In the genomic region with DNA sequence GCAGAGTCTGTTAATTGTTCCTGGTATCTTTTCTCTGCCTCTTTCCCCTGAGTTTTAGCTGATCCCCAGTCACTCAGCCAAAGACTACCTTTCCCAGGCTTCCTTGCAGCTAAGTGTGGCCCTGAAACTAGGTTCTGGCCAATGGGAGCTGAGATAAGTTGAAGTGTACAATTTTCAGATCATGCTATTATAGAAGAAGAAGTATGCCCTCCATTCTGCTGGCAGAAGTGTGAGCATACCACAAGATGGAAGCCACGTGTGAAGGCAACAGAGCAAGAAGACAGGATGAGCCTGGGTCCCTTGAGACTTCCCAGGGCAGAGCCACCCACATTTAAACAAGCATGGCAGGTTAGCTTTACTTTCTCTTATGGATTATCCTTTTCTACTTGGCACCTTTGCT, we compare ENCODE assay signal across 12 cellular contexts.
DNase-seq lines count a peak whose midpoint lies in the region; ATAC-seq and TF ChIP-seq lines count a peak whose summit lies in the region.
"Had no signal": no experiment of that assay in that cellular context is flagged by ENCODE, and none has a peak within 500 bp of the region (broad histone marks: within the 10 kb centered on the region; RNA-seq: fewer than 3 reads in every experiment).

No MANE protein-coding gene starts in this region.

- intact Hi-C loops in activated CD8-positive, alpha-beta T cell treated with anti-CD3 and anti-CD28 coated beads for 36 hours (cut with micrococcal nuclease) = no loop called here

- no peak for TF ChIP-seq CTCF in activated CD8-positive, alpha-beta T cell treated with anti-CD3 and anti-CD28 coated beads for 36 hours (IDR thresholded peaks at IDR 0.05)

- H3K36me3 Mint-ChIP-seq in activated CD8-positive, alpha-beta T cell treated with anti-CD3 and anti-CD28 coated beads for 36 hours (ENCODE audit: low read depth) = no peaks in the 10 kb centered on the region
- H3K36me3 Mint-ChIP-seq in activated CD8-positive, alpha-beta T cell treated with anti-CD3 and anti-CD28 coated beads, Interleukin-2, amount 10 ng/mL, durations not matched to agents 7 days and 5 days (ENCODE audit: low read depth) = no peaks in the 10 kb centered on the region

- CTCF ChIA-PET in activated CD8-positive, alpha-beta T cell treated with anti-CD3 and anti-CD28 coated beads for 36 hours (lab: Charles Lee) = interaction anchor here (0.7 kb wide), 1 partner anchor 518 kb away, joined by 3 read pairs; no protein-coding TSS in a partner anchor
- CTCF ChIA-PET in activated CD8-positive, alpha-beta T cell treated with anti-CD3 and anti-CD28 coated beads, Interleukin-2, amount 10 ng/mL, durations not matched to agents 7 days and 5 days (lab: Charles Lee) = interaction anchor here (1.0 kb wide), 2 partner anchors 9 to 22 kb away, joined by 3 read pairs; no protein-coding TSS in a partner anchor

- no peak for DNase-seq in activated CD8-positive, alpha-beta T cell treated with anti-CD3 and anti-CD28 coated beads for 36 hours
- no peak for DNase-seq in activated CD8-positive, alpha-beta T cell treated with anti-CD3 and anti-CD28 coated beads, Interleukin-2, amount 10 ng/mL, durations not matched to agents 7 days and 5 days
- DNase-seq in NCI-H1105 (lab: John Stamatoyannopoulos, UW) (no peak), C1 segment of cervical spinal cord (lab: John Stamatoyannopoulos, UW) (no peak), AG20443 (ENCODE audit: low spot score) (no peak)
- DNase-seq: left lung; NCI-H226; Right ventricle myocardium superior; stimulated activated naive CD4-positive, alpha-beta T cell had no signal

- ATAC-seq in activated CD8-positive, alpha-beta T cell treated with anti-CD3 and anti-CD28 coated beads for 36 hours = peak; percentile 13
- no peak for ATAC-seq in activated CD8-positive, alpha-beta T cell treated with anti-CD3 and anti-CD28 coated beads, Interleukin-2, amount 10 ng/mL, durations not matched to agents 7 days and 5 days
- ATAC-seq in HG02588 (IDR thresholded peaks at IDR 0.05; ENCODE audit: unreplicated experiment) (peak; percentile 81), HG03469 (IDR thresholded peaks at IDR 0.05; ENCODE audit: unreplicated experiment) (peak; percentile 90), HG03439 (IDR thresholded peaks at IDR 0.05; ENCODE audit: unreplicated experiment) (no peak)
- ATAC-seq: left lung had no signal

- POLR2A ChIA-PET in activated CD8-positive, alpha-beta T cell treated with anti-CD3 and anti-CD28 coated beads for 36 hours (lab: Charles Lee) = no interaction called here
- POLR2A ChIA-PET in activated CD8-positive, alpha-beta T cell treated with anti-CD3 and anti-CD28 coated beads, Interleukin-2, amount 10 ng/mL, durations not matched to agents 7 days and 5 days (lab: Charles Lee) = no interaction called here

- H3K27me3 Mint-ChIP-seq in activated CD8-positive, alpha-beta T cell treated with anti-CD3 and anti-CD28 coated beads for 36 hours = peaks cover 4% of the 10 kb centered on the region
- peaks cover 3% of the 10 kb centered on the region for H3K27me3 Mint-ChIP-seq in activated CD8-positive, alpha-beta T cell treated with anti-CD3 and anti-CD28 coated beads, Interleukin-2, amount 10 ng/mL, durations not matched to agents 7 days and 5 days (ENCODE audit: low read depth)

- peaks cover 5% of the 10 kb centered on the region for H3K9me3 Mint-ChIP-seq in activated CD8-positive, alpha-beta T cell treated with anti-CD3 and anti-CD28 coated beads for 36 hours
- H3K9me3 Mint-ChIP-seq in activated CD8-positive, alpha-beta T cell treated with anti-CD3 and anti-CD28 coated beads, Interleukin-2, amount 10 ng/mL, durations not matched to agents 7 days and 5 days (ENCODE audit: insufficient read depth) = no peaks in the 10 kb centered on the region

- H3K4me1 Mint-ChIP-seq in activated CD8-positive, alpha-beta T cell treated with anti-CD3 and anti-CD28 coated beads for 36 hours (ENCODE audit: low read depth) = peaks cover 9% of the 10 kb centered on the region
- H3K4me1 Mint-ChIP-seq in activated CD8-positive, alpha-beta T cell treated with anti-CD3 and anti-CD28 coated beads, Interleukin-2, amount 10 ng/mL, durations not matched to agents 7 days and 5 days (ENCODE audit: low read depth) = peaks cover under 1% of the 10 kb centered on the region

- no peak overlapping the region for H3K4me3 Mint-ChIP-seq in activated CD8-positive, alpha-beta T cell treated with anti-CD3 and anti-CD28 coated beads for 36 hours
- H3K4me3 Mint-ChIP-seq in activated CD8-positive, alpha-beta T cell treated with anti-CD3 and anti-CD28 coated beads, Interleukin-2, amount 10 ng/mL, durations not matched to agents 7 days and 5 days = no peak overlapping the region

- H3K27ac Mint-ChIP-seq in activated CD8-positive, alpha-beta T cell treated with anti-CD3 and anti-CD28 coated beads for 36 hours = no peak overlapping the region
- no peak overlapping the region for H3K27ac Mint-ChIP-seq in activated CD8-positive, alpha-beta T cell treated with anti-CD3 and anti-CD28 coated beads, Interleukin-2, amount 10 ng/mL, durations not matched to agents 7 days and 5 days

Comparison
In these comparisons a context has a peak if more than half of its experiments do, and no peak if none do; other contexts are left out.
1. ATAC-seq: peak in activated CD8-positive, alpha-beta T cell treated with anti-CD3 and anti-CD28 coated beads for 36 hours (single experiment), HG02588 (single experiment) and HG03469 (single experiment); none in activated CD8-positive, alpha-beta T cell treated with anti-CD3 and anti-CD28 coated beads, Interleukin-2, amount 10 ng/mL, durations not matched to agents 7 days and 5 days (single experiment) and HG03439 (single experiment).